In the genomic region with DNA sequence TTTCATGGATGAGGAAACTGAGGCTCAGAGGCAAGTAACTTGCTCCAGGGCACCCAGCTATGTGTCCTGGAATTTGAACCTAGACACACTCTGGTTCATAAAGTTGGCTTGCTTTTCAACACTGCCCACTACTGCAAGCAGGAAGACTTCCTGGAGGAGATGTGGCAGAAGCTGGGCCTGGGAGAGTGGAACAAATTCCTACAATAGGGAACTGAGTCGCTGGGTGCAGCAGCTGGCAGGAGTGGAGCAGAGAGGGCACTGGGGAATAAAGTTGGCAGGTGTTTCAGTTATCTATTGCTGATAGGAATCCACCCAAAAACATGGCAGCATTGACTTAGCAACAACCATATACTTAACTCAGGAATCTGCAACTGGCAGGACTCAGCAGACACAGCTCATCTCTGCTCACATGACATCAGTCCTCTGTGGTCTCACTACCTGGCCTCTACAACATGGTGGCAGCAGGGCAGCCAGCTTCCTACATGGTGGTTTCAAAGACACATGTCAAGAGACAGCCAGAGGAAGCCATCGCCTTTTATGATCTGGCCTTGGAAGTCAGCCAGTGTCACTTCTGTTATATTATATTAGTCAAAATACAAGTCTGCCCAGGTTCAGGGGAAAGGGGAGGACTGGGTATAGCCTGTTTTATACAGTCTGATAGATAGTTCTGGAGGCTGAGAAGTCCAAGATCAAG, we compare ENCODE assay signal across 13 cellular contexts. TPM values are rescaled to one million over a fixed set of nuclear protein-coding genes. Genes with fewer than 3 reads are reported as not detected.
DNase-seq lines count a peak whose midpoint lies in the region; ATAC-seq and TF ChIP-seq lines count a peak whose summit lies in the region.
"Had no signal": no experiment of that assay in that cellular context is flagged by ENCODE, and none has a peak within 500 bp of the region (broad histone marks: within the 10 kb centered on the region; RNA-seq: fewer than 3 reads in every experiment).

No MANE protein-coding gene starts in this region.

- no peaks in the 10 kb centered on the region for H3K36me3 ChIP-seq in Loucy (ENCODE audit: insufficient read depth, low read length)

- DNase-seq in GF-D8 (lab: John Stamatoyannopoulos, UW) (peak; percentile 13), foreskin fibroblast (no peak), foreskin melanocyte (no peak)
- DNase-seq in activated CD8-positive, alpha-beta T cell treated with anti-CD3 and anti-CD28 coated beads, Interleukin-2, amount 10 ng/mL, durations not matched to agents 7 days and 5 days, result peak; percentile 40
- DNase-seq: activated B cell treated with CpG ODN at 0.5 μM for 24 hours; activated gamma-delta T cell; HCEC 1CT; psoas muscle; stimulated activated CD4-positive, alpha-beta T cell treated with anti-CD3 and anti-CD28 coated beads, Interleukin-2, amount 100 ng/mL, for 48 hours had no signal

- TF ChIP-seq CTCF in Loucy (conservative IDR thresholded peaks at IDR 0.05; ENCODE audit: low read length) (no peak), foreskin fibroblast (IDR thresholded peaks at IDR 0.05; ENCODE audit: low read depth, low read length) (no peak)

- H3K27me3 ChIP-seq in Loucy (ENCODE audit: insufficient read depth, low read length, poor library complexity, severe bottlenecking), result no peaks in the 10 kb centered on the region

- H3K9me2 ChIP-seq in Loucy (replicated peaks; ENCODE audit: low read depth, low read length), result no peaks in the 10 kb centered on the region

- no peak overlapping the region for H3K27ac Mint-ChIP-seq in activated CD8-positive, alpha-beta T cell treated with anti-CD3 and anti-CD28 coated beads, Interleukin-2, amount 10 ng/mL, durations not matched to agents 7 days and 5 days
- H3K27ac Mint-ChIP-seq: activated B cell treated with CpG ODN at 0.5 μM for 24 hours, mesothelial cell of epicardium had no signal

- no peaks in the 10 kb centered on the region for H3F3A ChIP-seq in Loucy (ENCODE audit: low read depth)

- no peak overlapping the region for H3K4me3 ChIP-seq in Loucy (ENCODE audit: low read length, poor library complexity, severe bottlenecking)
- H3K4me3 ChIP-seq in foreskin fibroblast (ENCODE audit: low read depth in 1 of 2, low read length in 2 of 2), result no peak overlapping the region
- H3K4me3 ChIP-seq: psoas muscle had no signal

- POLR2A ChIA-PET in activated CD8-positive, alpha-beta T cell treated with anti-CD3 and anti-CD28 coated beads, Interleukin-2, amount 10 ng/mL, durations not matched to agents 7 days and 5 days (lab: Charles Lee), result interaction anchor here (1.6 kb wide), 1 partner anchor 34 kb away, joined by 3 read pairs; no protein-coding TSS in a partner anchor

- H4K20me1 ChIP-seq in Loucy (ENCODE audit: insufficient read depth, low read length, poor library complexity, severe bottlenecking), result no peaks in the 10 kb centered on the region

- H3K4me3 Mint-ChIP-seq in activated CD8-positive, alpha-beta T cell treated with anti-CD3 and anti-CD28 coated beads, Interleukin-2, amount 10 ng/mL, durations not matched to agents 7 days and 5 days, result no peak overlapping the region
- H3K4me3 Mint-ChIP-seq: activated B cell treated with CpG ODN at 0.5 μM for 24 hours, mesothelial cell of epicardium had no signal

- no peaks in the 10 kb centered on the region for H3K79me2 ChIP-seq in Loucy (ENCODE audit: insufficient read depth, low read length)

- H3K9me3 ChIP-seq in Loucy (ENCODE audit: insufficient read depth, low read depth, low read length), result no peaks in the 10 kb centered on the region
- H3K9me3 ChIP-seq: psoas muscle had no signal

- peak overlapping the region; percentile 62 for H2AFZ ChIP-seq in Loucy (ENCODE audit: low read length)

- peak; percentile 44 for ATAC-seq in activated CD8-positive, alpha-beta T cell treated with anti-CD3 and anti-CD28 coated beads, Interleukin-2, amount 10 ng/mL, durations not matched to agents 7 days and 5 days
- no peak for ATAC-seq in GM19397 (IDR thresholded peaks at IDR 0.05; ENCODE audit: unreplicated experiment)
- ATAC-seq: psoas muscle had no signal

- no peaks in the 10 kb centered on the region for H3K9me3 Mint-ChIP-seq in activated CD8-positive, alpha-beta T cell treated with anti-CD3 and anti-CD28 coated beads, Interleukin-2, amount 10 ng/mL, durations not matched to agents 7 days and 5 days (ENCODE audit: insufficient read depth)
- H3K9me3 Mint-ChIP-seq: activated B cell treated with CpG ODN at 0.5 μM for 24 hours, mesothelial cell of epicardium had no signal

- H3K9ac ChIP-seq in Loucy (ENCODE audit: low read depth, low read length, poor library complexity, severe bottlenecking), result no peak overlapping the region

- H3K4me1 Mint-ChIP-seq in activated CD8-positive, alpha-beta T cell treated with anti-CD3 and anti-CD28 coated beads, Interleukin-2, amount 10 ng/mL, durations not matched to agents 7 days and 5 days (ENCODE audit: low read depth), result peaks cover 28% of the 10 kb centered on the region
- H3K4me1 Mint-ChIP-seq: mesothelial cell of epicardium had no signal

- H3K4me1 ChIP-seq in Loucy (ENCODE audit: insufficient read depth, low read length, poor library complexity, severe bottlenecking), result peaks cover 6% of the 10 kb centered on the region
- H3K4me1 ChIP-seq: psoas muscle had no signal

- H3K27me3 Mint-ChIP-seq in activated CD8-positive, alpha-beta T cell treated with anti-CD3 and anti-CD28 coated beads, Interleukin-2, amount 10 ng/mL, durations not matched to agents 7 days and 5 days (ENCODE audit: low read depth), result peaks cover 21% of the 10 kb centered on the region

- H3K36me3 Mint-ChIP-seq in activated CD8-positive, alpha-beta T cell treated with anti-CD3 and anti-CD28 coated beads, Interleukin-2, amount 10 ng/mL, durations not matched to agents 7 days and 5 days (ENCODE audit: low read depth), result no peaks in the 10 kb centered on the region
- H3K36me3 Mint-ChIP-seq: mesothelial cell of epicardium had no signal

- H3K4me2 ChIP-seq in Loucy (ENCODE audit: low read depth, low read length, poor library complexity, severe bottlenecking), result peak overlapping the region; percentile 42

- CTCF ChIA-PET in activated CD8-positive, alpha-beta T cell treated with anti-CD3 and anti-CD28 coated beads, Interleukin-2, amount 10 ng/mL, durations not matched to agents 7 days and 5 days (lab: Charles Lee), result interaction anchor here (0.9 to 2.2 kb wide), 5 partner anchors 9 to 63 kb away, joined by 4 to 12 read pairs (median 4); no protein-coding TSS in a partner anchor

RNA-seq across cellular contexts. Expression of gene CARD10, which starts 10.6 kb away (rescaled TPM):
- under 1 TPM in 1 of 2 experiments, not detected in 1; 0.31 TPM for total RNA-seq in activated CD8-positive, alpha-beta T cell treated with anti-CD3 and anti-CD28 coated beads, Interleukin-2, amount 10 ng/mL, durations not matched to agents 7 days and 5 days
- total RNA-seq: activated B cell treated with CpG ODN at 0.5 μM for 24 hours had no signal

RNA-seq across cellular contexts. Expression of gene CDC42EP1, which starts 30.5 kb away (rescaled TPM):
- under 1 TPM; 0.13 to 0.21 TPM for total RNA-seq in activated CD8-positive, alpha-beta T cell treated with anti-CD3 and anti-CD28 coated beads, Interleukin-2, amount 10 ng/mL, durations not matched to agents 7 days and 5 days
- total RNA-seq: activated B cell treated with CpG ODN at 0.5 μM for 24 hours had no signal

RNA-seq across cellular contexts. Expression of gene MFNG, which starts 43.6 kb away (rescaled TPM):
- 100 to 1,000 TPM; 227 to 232 TPM for total RNA-seq in activated CD8-positive, alpha-beta T cell treated with anti-CD3 and anti-CD28 coated beads, Interleukin-2, amount 10 ng/mL, durations not matched to agents 7 days and 5 days
- total RNA-seq: epithelial cell of proximal tubule had no signal

RNA-seq across cellular contexts. Expression of gene LGALS2, which starts 50.1 kb away (rescaled TPM):
- not detected for total RNA-seq in activated CD8-positive, alpha-beta T cell treated with anti-CD3 and anti-CD28 coated beads, Interleukin-2, amount 10 ng/mL, durations not matched to agents 7 days and 5 days
- total RNA-seq: activated B cell treated with CpG ODN at 0.5 μM for 24 hours, epithelial cell of proximal tubule, psoas muscle had no signal

Comparison
In these comparisons a context has a peak if more than half of its experiments do, and no peak if none do; other contexts are left out.
1. DNase-seq: peak in GF-D8 (single experiment) and activated CD8-positive, alpha-beta T cell treated with anti-CD3 and anti-CD28 coated beads, Interleukin-2, amount 10 ng/mL, durations not matched to agents 7 days and 5 days (single experiment); none in foreskin fibroblast (0 of 2) and foreskin melanocyte (single experiment).